Comparison of ENCODE assay signal across 14 cellular contexts in genomic region chrX:25067271-25068172, GRCh38. TPM values are rescaled to one million over a fixed set of nuclear protein-coding genes. Genes with fewer than 3 reads are reported as not detected.
DNase-seq lines count a peak whose midpoint lies in the region; ATAC-seq and TF ChIP-seq lines count a peak whose summit lies in the region.
"Had no signal": no experiment of that assay in that cellular context is flagged by ENCODE, and none has a peak within 500 bp of the region (broad histone marks: within the 10 kb centered on the region; RNA-seq: fewer than 3 reads in every experiment).

No MANE protein-coding gene starts in this region.

- H3K9me3 Mint-ChIP-seq in GM23338 = peaks cover 6% of the 10 kb centered on the region; the same call in 2 of the 3 replicates

- H4K20me1 ChIP-seq in GM23338 (replicated peaks; ENCODE audit: insufficient read depth) = no peaks in the 10 kb centered on the region

- H3K27me3 ChIP-seq in GM06990 (replicated peaks; ENCODE audit: control insufficient read depth, insufficient read depth, low read length) (no peaks in the 10 kb centered on the region), GM23338 (ENCODE audit: insufficient read depth) (no peaks in the 10 kb centered on the region)

- H3K4me1 ChIP-seq in GM23338 (ENCODE audit: insufficient read depth) = no peaks in the 10 kb centered on the region

- H3K4me2 ChIP-seq in GM23338 = no peak overlapping the region

- H3K27ac Mint-ChIP-seq in GM23338 = no peak overlapping the region
- H3K27ac Mint-ChIP-seq: nephron had no signal

- no peaks in the 10 kb centered on the region for H3K36me3 ChIP-seq in GM06990 (ENCODE audit: control insufficient read depth, insufficient read depth, low read length)
- no peaks in the 10 kb centered on the region for H3K36me3 ChIP-seq in GM23338 (ENCODE audit: insufficient read depth)

- no peaks in the 10 kb centered on the region for H3K9me2 ChIP-seq in GM23338 (ENCODE audit: insufficient read depth)

- no peaks in the 10 kb centered on the region for H3K36me3 Mint-ChIP-seq in GM23338 (ENCODE audit: low read depth)

- H2AFZ ChIP-seq in GM23338 = no peak overlapping the region

- peak; percentile 79 for ATAC-seq in GM19351 (IDR thresholded peaks at IDR 0.05; ENCODE audit: unreplicated experiment)
- ATAC-seq in HG03439 (IDR thresholded peaks at IDR 0.05; ENCODE audit: unreplicated experiment) = peak; percentile 70
- no peak for ATAC-seq in GM23338

- H3K4me3 Mint-ChIP-seq in GM23338 = no peak overlapping the region
- H3K4me3 Mint-ChIP-seq: nephron had no signal

- H3F3A ChIP-seq in GM23338 (replicated peaks; ENCODE audit: low read depth) = no peaks in the 10 kb centered on the region

- no peak overlapping the region for H3K27ac ChIP-seq in GM23338 (ENCODE audit: low read depth)

- H3K27me3 Mint-ChIP-seq in GM23338 (ENCODE audit: insufficient read depth, low read depth, poor library complexity) = peaks cover 2% of the 10 kb centered on the region

- peak; percentile 3 for DNase-seq in GM06990 (ENCODE audit: extremely low read depth, insufficient read length)
- DNase-seq in fibroblast of peridontal ligament (ENCODE audit: extremely low read depth) = peak; percentile 1
- no peak for DNase-seq in NCI-H774 (lab: John Stamatoyannopoulos, UW)
- DNase-seq in A172 (ENCODE audit: low spot score) = no peak
- no peak for DNase-seq in GM23338 (ENCODE audit: low spot score)
- no peak for DNase-seq in hepatic stellate cell (ENCODE audit: low spot score)
- DNase-seq: NCI-H2171 treated with DMSO at 0.1 percent for 48 hours; stimulated activated CD4-positive, alpha-beta T cell treated with anti-CD3 and anti-CD28 coated beads, Interleukin-12 subunit alpha, Interleukin-12 subunit beta, amount 100 ng/mL, for 4 hours; stimulated activated CD8-positive, alpha-beta memory T cell treated with anti-CD3 and anti-CD28 coated beads, Interleukin-4, amount 100 ng/mL, for 48 hours had no signal

- no peaks in the 10 kb centered on the region for H3K79me2 ChIP-seq in GM23338 (replicated peaks; ENCODE audit: insufficient read depth)

- TF ChIP-seq CTCF in GM06990 (IDR thresholded peaks at IDR 0.05; ENCODE audit: insufficient read depth, low read length, poor library complexity, severe bottlenecking) = no peak
- TF ChIP-seq CTCF in GM23338 (conservative IDR thresholded peaks at IDR 0.05; ENCODE audit: low read depth in 2 of 2) = no peak

- H3K4me1 Mint-ChIP-seq in GM23338 = 0 out of 3 replicates have a peak, but pooled peaks cover 2% of the 10 kb centered on the region
- H3K4me1 Mint-ChIP-seq: nephron had no signal

- H3K4me3 ChIP-seq in GM06990 (replicated peaks; ENCODE audit: low read depth, low read length) = no peak overlapping the region
- no peak overlapping the region for H3K4me3 ChIP-seq in GM23338

TF ChIP-seq in GM23338, 12 proteins besides CTCF, POLR2A, EP300 and RAD21 (continues in another document):
- TF ChIP-seq STAT1 (IDR thresholded peaks at IDR 0.05; ENCODE audit: unreplicated experiment) (no peak), ETS1 (IDR thresholded peaks at IDR 0.05) (no peak), EZH2 (IDR thresholded peaks at IDR 0.05; ENCODE audit: low read depth, unreplicated experiment) (no peak), POLR2AphosphoS5 (IDR thresholded peaks at IDR 0.05; ENCODE audit: low read depth) (no peak), ZNF331 (CRISPR knock-in tag; IDR thresholded peaks at IDR 0.05; ENCODE audit: low read depth) (no peak), ZNF114 (CRISPR knock-in tag; IDR thresholded peaks at IDR 0.05) (no peak), CREB1 (CRISPR knock-in tag; IDR thresholded peaks at IDR 0.05; ENCODE audit: low read depth) (no peak), EZH2phosphoT487 (IDR thresholded peaks at IDR 0.05; ENCODE audit: unreplicated experiment) (no peak)
- TF ChIP-seq, protein P1, sequence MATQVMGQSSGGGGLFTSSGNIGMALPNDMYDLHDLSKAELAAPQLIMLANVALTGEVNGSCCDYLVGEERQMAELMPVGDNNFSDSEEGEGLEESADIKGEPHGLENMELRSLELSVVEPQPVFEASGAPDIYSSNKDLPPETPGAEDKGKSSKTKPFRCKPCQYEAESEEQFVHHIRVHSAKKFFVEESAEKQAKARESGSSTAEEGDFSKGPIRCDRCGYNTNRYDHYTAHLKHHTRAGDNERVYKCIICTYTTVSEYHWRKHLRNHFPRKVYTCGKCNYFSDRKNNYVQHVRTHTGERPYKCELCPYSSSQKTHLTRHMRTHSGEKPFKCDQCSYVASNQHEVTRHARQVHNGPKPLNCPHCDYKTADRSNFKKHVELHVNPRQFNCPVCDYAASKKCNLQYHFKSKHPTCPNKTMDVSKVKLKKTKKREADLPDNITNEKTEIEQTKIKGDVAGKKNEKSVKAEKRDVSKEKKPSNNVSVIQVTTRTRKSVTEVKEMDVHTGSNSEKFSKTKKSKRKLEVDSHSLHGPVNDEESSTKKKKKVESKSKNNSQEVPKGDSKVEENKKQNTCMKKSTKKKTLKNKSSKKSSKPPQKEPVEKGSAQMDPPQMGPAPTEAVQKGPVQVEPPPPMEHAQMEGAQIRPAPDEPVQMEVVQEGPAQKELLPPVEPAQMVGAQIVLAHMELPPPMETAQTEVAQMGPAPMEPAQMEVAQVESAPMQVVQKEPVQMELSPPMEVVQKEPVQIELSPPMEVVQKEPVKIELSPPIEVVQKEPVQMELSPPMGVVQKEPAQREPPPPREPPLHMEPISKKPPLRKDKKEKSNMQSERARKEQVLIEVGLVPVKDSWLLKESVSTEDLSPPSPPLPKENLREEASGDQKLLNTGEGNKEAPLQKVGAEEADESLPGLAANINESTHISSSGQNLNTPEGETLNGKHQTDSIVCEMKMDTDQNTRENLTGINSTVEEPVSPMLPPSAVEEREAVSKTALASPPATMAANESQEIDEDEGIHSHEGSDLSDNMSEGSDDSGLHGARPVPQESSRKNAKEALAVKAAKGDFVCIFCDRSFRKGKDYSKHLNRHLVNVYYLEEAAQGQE (IDR thresholded peaks at IDR 0.05; ENCODE audit: unreplicated experiment) = no peak

RNA-seq across cellular contexts. Expression of gene ARX, which starts 51.8 kb away (rescaled TPM):
- total RNA-seq in A172 (2014; rRNA removed; shearing (Covaris generic)) = 0.03 and 0.19 TPM in 2 replicates
- total RNA-seq in GM23338 (2014; rRNA removed; shearing (Covaris generic)) = not detected in 2 replicates
- polyA plus RNA-seq in GM23338 (2016; fragmentation: Nextera tagmentation; extraction: Ambion mirVana) = 0.07 and 0.13 TPM in 2 replicates
- total RNA-seq: kidney epithelial cell, RPMI7951 had no signal

Comparison
In these comparisons a context has a peak if more than half of its experiments do, and no peak if none do; other contexts are left out.
1. DNase-seq: peak in GM06990 (single experiment) and fibroblast of peridontal ligament (single experiment); none in NCI-H774 (single experiment), A172 (single experiment), GM23338 (single experiment) and hepatic stellate cell (single experiment).